ENCODE assay signal across 2 cellular contexts in genomic region chrX:156008915-156009314, GRCh38.
TF ChIP-seq lines count a peak whose summit lies in the region.

No MANE protein-coding gene starts in this region.

TF ChIP-seq in A549, 52 proteins besides CTCF, POLR2A, EP300 and RAD21 (continued from another document):
- TF ChIP-seq SREBF2 (IDR thresholded peaks at IDR 0.05) (no peak), POLR2AphosphoS2 (conservative IDR thresholded peaks at IDR 0.05; ENCODE audit: low read length) (no peak), NPAS2 (CRISPR knock-in tag; IDR thresholded peaks at IDR 0.05; ENCODE audit: borderline replicate concordance) (no peak), GATA3 (IDR thresholded peaks at IDR 0.05; ENCODE audit: borderline replicate concordance) (no peak), MAFK (IDR thresholded peaks at IDR 0.05; ENCODE audit: partially characterized antibody) (no peak), MYC (IDR thresholded peaks at IDR 0.05; ENCODE audit: borderline replicate concordance, low read length) (no peak), KDM5A (IDR thresholded peaks at IDR 0.05) (no peak), HEYL (CRISPR knock-in tag; IDR thresholded peaks at IDR 0.05) (no peak), PBX3 (IDR thresholded peaks at IDR 0.05) (no peak), RARB (CRISPR knock-in tag; IDR thresholded peaks at IDR 0.05) (no peak), HOXA7 (CRISPR knock-in tag; IDR thresholded peaks at IDR 0.05) (no peak)
- TF ChIP-seq, protein P1, sequence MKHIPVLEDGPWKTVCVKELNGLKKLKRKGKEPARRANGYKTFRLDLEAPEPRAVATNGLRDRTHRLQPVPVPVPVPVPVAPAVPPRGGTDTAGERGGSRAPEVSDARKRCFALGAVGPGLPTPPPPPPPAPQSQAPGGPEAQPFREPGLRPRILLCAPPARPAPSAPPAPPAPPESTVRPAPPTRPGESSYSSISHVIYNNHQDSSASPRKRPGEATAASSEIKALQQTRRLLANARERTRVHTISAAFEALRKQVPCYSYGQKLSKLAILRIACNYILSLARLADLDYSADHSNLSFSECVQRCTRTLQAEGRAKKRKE (CRISPR knock-in tag; IDR thresholded peaks at IDR 0.05; ENCODE audit: low read depth): no peak

TF ChIP-seq in K562, 482 proteins besides CTCF, POLR2A, EP300 and RAD21 (continues in another document):
- peak; percentile 73; the same call in 1 of the 2 replicates for TF ChIP-seq HBP1 (CRISPR knock-in tag; IDR thresholded peaks at IDR 0.05)
- 0 out of 2 replicates have a peak, but pooled peaks have one; percentile 60 for TF ChIP-seq PHF21A (IDR thresholded peaks at IDR 0.05; ENCODE audit: borderline replicate concordance, low read depth)
- TF ChIP-seq TAF1 (IDR thresholded peaks at IDR 0.05; ENCODE audit: control insufficient read depth, extremely low read depth, insufficient read depth, low read length, severe bottlenecking): no peak
- TF ChIP-seq ZSCAN32 (CRISPR knock-in tag; IDR thresholded peaks at IDR 0.05): no peak
- no peak for TF ChIP-seq ZNF75A (CRISPR knock-in tag; IDR thresholded peaks at IDR 0.05)
- TF ChIP-seq SUPT5H (IDR thresholded peaks at IDR 0.05): peak; percentile 54; the same call in 1 of the 2 replicates
- TF ChIP-seq ZC3H8 (IDR thresholded peaks at IDR 0.05): 0 out of 2 replicates have a peak, but pooled peaks have one; percentile 34
- peak; percentile 53 to 66; a peak in 1 of 4 replicates for TF ChIP-seq MLLT1 (IDR thresholded peaks at IDR 0.05)
- TF ChIP-seq MAFG (tag; conservative IDR thresholded peaks at IDR 0.05): no peak
- TF ChIP-seq, protein P2, sequence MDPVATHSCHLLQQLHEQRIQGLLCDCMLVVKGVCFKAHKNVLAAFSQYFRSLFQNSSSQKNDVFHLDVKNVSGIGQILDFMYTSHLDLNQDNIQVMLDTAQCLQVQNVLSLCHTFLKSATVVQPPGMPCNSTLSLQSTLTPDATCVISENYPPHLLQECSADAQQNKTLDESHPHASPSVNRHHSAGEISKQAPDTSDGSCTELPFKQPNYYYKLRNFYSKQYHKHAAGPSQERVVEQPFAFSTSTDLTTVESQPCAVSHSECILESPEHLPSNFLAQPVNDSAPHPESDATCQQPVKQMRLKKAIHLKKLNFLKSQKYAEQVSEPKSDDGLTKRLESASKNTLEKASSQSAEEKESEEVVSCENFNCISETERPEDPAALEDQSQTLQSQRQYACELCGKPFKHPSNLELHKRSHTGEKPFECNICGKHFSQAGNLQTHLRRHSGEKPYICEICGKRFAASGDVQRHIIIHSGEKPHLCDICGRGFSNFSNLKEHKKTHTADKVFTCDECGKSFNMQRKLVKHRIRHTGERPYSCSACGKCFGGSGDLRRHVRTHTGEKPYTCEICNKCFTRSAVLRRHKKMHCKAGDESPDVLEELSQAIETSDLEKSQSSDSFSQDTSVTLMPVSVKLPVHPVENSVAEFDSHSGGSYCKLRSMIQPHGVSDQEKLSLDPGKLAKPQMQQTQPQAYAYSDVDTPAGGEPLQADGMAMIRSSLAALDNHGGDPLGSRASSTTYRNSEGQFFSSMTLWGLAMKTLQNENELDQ (CRISPR knock-in tag; IDR thresholded peaks at IDR 0.05; ENCODE audit: borderline replicate concordance): no peak
- TF ChIP-seq ZNF41 (CRISPR knock-in tag; conservative IDR thresholded peaks at IDR 0.05): no peak
- TF ChIP-seq, protein P3, sequence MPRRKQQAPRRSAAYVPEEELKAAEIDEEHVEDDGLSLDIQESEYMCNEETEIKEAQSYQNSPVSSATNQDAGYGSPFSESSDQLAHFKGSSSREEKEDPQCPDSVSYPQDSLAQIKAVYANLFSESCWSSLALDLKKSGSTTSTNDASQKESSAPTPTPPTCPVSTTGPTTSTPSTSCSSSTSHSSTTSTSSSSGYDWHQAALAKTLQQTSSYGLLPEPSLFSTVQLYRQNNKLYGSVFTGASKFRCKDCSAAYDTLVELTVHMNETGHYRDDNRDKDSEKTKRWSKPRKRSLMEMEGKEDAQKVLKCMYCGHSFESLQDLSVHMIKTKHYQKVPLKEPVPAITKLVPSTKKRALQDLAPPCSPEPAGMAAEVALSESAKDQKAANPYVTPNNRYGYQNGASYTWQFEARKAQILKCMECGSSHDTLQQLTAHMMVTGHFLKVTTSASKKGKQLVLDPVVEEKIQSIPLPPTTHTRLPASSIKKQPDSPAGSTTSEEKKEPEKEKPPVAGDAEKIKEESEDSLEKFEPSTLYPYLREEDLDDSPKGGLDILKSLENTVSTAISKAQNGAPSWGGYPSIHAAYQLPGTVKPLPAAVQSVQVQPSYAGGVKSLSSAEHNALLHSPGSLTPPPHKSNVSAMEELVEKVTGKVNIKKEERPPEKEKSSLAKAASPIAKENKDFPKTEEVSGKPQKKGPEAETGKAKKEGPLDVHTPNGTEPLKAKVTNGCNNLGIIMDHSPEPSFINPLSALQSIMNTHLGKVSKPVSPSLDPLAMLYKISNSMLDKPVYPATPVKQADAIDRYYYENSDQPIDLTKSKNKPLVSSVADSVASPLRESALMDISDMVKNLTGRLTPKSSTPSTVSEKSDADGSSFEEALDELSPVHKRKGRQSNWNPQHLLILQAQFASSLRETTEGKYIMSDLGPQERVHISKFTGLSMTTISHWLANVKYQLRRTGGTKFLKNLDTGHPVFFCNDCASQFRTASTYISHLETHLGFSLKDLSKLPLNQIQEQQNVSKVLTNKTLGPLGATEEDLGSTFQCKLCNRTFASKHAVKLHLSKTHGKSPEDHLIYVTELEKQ (CRISPR knock-in tag; IDR thresholded peaks at IDR 0.05): no peak
- no peak for TF ChIP-seq ZNF77 (CRISPR knock-in tag; IDR thresholded peaks at IDR 0.05)
- no peak for TF ChIP-seq FOXP1 (CRISPR knock-in tag; IDR thresholded peaks at IDR 0.05)
- TF ChIP-seq IRF2 (CRISPR knock-in tag; IDR thresholded peaks at IDR 0.05): no peak
- no peak for TF ChIP-seq ZNF695 (CRISPR knock-in tag; IDR thresholded peaks at IDR 0.05)
- no peak for TF ChIP-seq RHOXF2B (CRISPR knock-in tag; conservative IDR thresholded peaks at IDR 0.05)
- no peak for TF ChIP-seq ADNP (tag; IDR thresholded peaks at IDR 0.05)
- TF ChIP-seq, protein P4, sequence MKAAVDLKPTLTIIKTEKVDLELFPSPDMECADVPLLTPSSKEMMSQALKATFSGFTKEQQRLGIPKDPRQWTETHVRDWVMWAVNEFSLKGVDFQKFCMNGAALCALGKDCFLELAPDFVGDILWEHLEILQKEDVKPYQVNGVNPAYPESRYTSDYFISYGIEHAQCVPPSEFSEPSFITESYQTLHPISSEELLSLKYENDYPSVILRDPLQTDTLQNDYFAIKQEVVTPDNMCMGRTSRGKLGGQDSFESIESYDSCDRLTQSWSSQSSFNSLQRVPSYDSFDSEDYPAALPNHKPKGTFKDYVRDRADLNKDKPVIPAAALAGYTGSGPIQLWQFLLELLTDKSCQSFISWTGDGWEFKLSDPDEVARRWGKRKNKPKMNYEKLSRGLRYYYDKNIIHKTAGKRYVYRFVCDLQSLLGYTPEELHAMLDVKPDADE (conservative IDR thresholded peaks at IDR 0.05; ENCODE audit: control insufficient read depth, low read depth, low read length): no peak
- TF ChIP-seq DPF2 (IDR thresholded peaks at IDR 0.05): 0 out of 2 replicates have a peak, but pooled peaks have one; percentile 38
- TF ChIP-seq ZNF274 (IDR thresholded peaks at IDR 0.05; ENCODE audit: borderline replicate concordance, low read depth, low read length): no peak
- 0 out of 2 replicates have a peak, but pooled peaks have one; percentile 24 for TF ChIP-seq SMARCE1 (IDR thresholded peaks at IDR 0.05)
- peak; percentile 58 for TF ChIP-seq POLR2B (IDR thresholded peaks at IDR 0.05; ENCODE audit: low read depth, partially characterized antibody)
- TF ChIP-seq ZBTB17 (CRISPR knock-in tag; IDR thresholded peaks at IDR 0.05): no peak
- TF ChIP-seq, protein P5, sequence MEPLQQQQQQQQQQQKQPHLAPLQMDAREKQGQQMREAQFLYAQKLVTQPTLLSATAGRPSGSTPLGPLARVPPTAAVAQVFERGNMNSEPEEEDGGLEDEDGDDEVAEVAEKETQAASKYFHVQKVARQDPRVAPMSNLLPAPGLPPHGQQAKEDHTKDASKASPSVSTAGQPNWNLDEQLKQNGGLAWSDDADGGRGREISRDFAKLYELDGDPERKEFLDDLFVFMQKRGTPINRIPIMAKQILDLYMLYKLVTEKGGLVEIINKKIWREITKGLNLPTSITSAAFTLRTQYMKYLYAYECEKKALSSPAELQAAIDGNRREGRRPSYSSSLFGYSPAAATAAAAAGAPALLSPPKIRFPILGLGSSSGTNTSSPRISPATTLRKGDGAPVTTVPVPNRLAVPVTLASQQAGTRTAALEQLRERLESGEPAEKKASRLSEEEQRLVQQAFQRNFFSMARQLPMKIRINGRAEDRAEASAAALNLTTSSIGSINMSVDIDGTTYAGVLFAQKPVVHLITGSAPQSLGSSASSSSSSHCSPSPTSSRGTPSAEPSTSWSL (CRISPR knock-in tag; IDR thresholded peaks at IDR 0.05; ENCODE audit: borderline replicate concordance): no peak
- no peak for TF ChIP-seq ZNF512 (tag; IDR thresholded peaks at IDR 0.05)
- TF ChIP-seq, protein P6, sequence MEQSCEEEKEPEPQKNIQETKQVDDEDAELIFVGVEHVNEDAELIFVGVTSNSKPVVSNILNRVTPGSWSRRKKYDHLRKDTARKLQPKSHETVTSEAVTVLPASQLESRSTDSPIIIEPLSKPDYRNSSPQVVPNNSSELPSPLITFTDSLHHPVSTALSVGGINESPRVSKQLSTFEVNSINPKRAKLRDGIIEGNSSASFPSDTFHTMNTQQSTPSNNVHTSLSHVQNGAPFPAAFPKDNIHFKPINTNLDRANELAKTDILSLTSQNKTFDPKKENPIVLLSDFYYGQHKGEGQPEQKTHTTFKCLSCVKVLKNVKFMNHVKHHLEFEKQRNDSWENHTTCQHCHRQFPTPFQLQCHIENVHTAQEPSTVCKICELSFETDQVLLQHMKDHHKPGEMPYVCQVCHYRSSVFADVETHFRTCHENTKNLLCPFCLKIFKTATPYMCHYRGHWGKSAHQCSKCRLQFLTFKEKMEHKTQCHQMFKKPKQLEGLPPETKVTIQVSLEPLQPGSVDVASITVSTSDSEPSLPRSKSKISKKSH (CRISPR knock-in tag; IDR thresholded peaks at IDR 0.05): no peak
- no peak for TF ChIP-seq NCOR1 (IDR thresholded peaks at IDR 0.05)
- no peak for TF ChIP-seq HNRNPLL (IDR thresholded peaks at IDR 0.05; ENCODE audit: low read depth, low read length, poor library complexity, severe bottlenecking)
- no peak for TF ChIP-seq POLR3A (IDR thresholded peaks at IDR 0.05; ENCODE audit: borderline replicate concordance, extremely low read depth, insufficient read depth, insufficient read length)
- no peak for TF ChIP-seq PTTG1 (tag; IDR thresholded peaks at IDR 0.05; ENCODE audit: low read depth)
- no peak for TF ChIP-seq ZFP1 (CRISPR knock-in tag; IDR thresholded peaks at IDR 0.05)
- no peak for TF ChIP-seq MAZ (CRISPR knock-in tag; conservative IDR thresholded peaks at IDR 0.05 in 1 of 2, IDR thresholded peaks at IDR 0.05 in 1 of 2)
- TF ChIP-seq COPS2 (conservative IDR thresholded peaks at IDR 0.05): no peak
- no peak for TF ChIP-seq STAG1 (CRISPR knock-in tag; IDR thresholded peaks at IDR 0.05; ENCODE audit: borderline replicate concordance)
- TF ChIP-seq TRIM24 (IDR thresholded peaks at IDR 0.05): peak; percentile 63 to 82
- no peak for TF ChIP-seq HNRNPH1 (optimal IDR thresholded peaks at IDR 0.05; ENCODE audit: low read depth, low read length)
- no peak for TF ChIP-seq ZEB2 (IDR thresholded peaks at IDR 0.05)
- no peak for TF ChIP-seq TEAD2 (tag; IDR thresholded peaks at IDR 0.05)
- TF ChIP-seq, protein P7, sequence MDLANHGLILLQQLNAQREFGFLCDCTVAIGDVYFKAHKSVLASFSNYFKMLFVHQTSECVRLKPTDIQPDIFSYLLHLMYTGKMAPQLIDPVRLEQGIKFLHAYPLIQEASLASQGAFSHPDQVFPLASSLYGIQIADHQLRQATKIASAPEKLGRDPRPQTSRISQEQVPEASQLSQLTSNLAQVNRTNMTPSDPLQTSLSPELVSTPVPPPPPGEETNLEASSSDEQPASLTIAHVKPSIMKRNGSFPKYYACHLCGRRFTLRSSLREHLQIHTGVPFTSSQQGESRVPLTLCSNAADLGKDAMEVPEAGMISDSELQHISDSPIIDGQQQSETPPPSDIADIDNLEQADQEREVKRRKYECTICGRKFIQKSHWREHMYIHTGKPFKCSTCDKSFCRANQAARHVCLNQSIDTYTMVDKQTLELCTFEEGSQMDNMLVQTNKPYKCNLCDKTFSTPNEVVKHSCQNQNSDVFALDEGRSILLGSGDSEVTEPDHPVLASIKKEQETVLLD (IDR thresholded peaks at IDR 0.05): 0 out of 2 replicates have a peak, but pooled peaks have one; percentile 34
- 0 out of 2 replicates have a peak, but pooled peaks have one; percentile 64 for TF ChIP-seq HLTF (IDR thresholded peaks at IDR 0.05)
